In genomic region chr2:101729521-101730190, GRCh38 we compare ENCODE assay signal across 1 cellular context.
TF ChIP-seq lines count a peak whose summit lies in the region.

No MANE protein-coding gene starts in this region.

TF ChIP-seq in IMR-90, 13 proteins besides CTCF, POLR2A, EP300 and RAD21:
- TF ChIP-seq RCOR1 (IDR thresholded peaks at IDR 0.05; ENCODE audit: insufficient replicate concordance, low read length) (no peak), BHLHE40 (IDR thresholded peaks at IDR 0.05; ENCODE audit: low read depth, low read length) (no peak), FOS (IDR thresholded peaks at IDR 0.05; ENCODE audit: low read depth, low read length) (no peak), CEBPB (IDR thresholded peaks at IDR 0.05; ENCODE audit: low read depth, low read length) (no peak), NFE2L2 (IDR thresholded peaks at IDR 0.05; ENCODE audit: low read depth, low read length) (no peak), CHD1 (IDR thresholded peaks at IDR 0.05; ENCODE audit: low read depth, low read length) (no peak), RFX5 (IDR thresholded peaks at IDR 0.05; ENCODE audit: low read depth, low read length) (no peak), MAFK (IDR thresholded peaks at IDR 0.05; ENCODE audit: low read depth, low read length) (no peak)
- TF ChIP-seq, protein P1, sequence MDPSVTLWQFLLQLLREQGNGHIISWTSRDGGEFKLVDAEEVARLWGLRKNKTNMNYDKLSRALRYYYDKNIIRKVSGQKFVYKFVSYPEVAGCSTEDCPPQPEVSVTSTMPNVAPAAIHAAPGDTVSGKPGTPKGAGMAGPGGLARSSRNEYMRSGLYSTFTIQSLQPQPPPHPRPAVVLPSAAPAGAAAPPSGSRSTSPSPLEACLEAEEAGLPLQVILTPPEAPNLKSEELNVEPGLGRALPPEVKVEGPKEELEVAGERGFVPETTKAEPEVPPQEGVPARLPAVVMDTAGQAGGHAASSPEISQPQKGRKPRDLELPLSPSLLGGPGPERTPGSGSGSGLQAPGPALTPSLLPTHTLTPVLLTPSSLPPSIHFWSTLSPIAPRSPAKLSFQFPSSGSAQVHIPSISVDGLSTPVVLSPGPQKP (IDR thresholded peaks at IDR 0.05; ENCODE audit: borderline replicate concordance, low read depth, low read length) = no peak
